ENCODE assay signal across 1 cellular context in genomic region chrX:119809185-119809666, GRCh38.
A peak's percentile ranks its signal among the peaks of the same experiment; 100 is the strongest.
TF ChIP-seq lines count a peak whose summit lies in the region.

No MANE protein-coding gene starts in this region.

TF ChIP-seq in K562, 482 proteins besides CTCF, POLR2A, EP300 and RAD21 (continued from another document and continues in another):
- TF ChIP-seq CLOCK (CRISPR knock-in tag; IDR thresholded peaks at IDR 0.05; ENCODE audit: borderline replicate concordance) (no peak), SOX6 (IDR thresholded peaks at IDR 0.05) (peak; percentile 73), TEAD1 (CRISPR knock-in tag; IDR thresholded peaks at IDR 0.05) (no peak), ELF2 (CRISPR knock-in tag; IDR thresholded peaks at IDR 0.05) (no peak), RAD51 (IDR thresholded peaks at IDR 0.05; ENCODE audit: borderline replicate concordance, low read depth) (peak; percentile 28; the same call in 1 of the 2 replicates), ZNF140 (CRISPR knock-in tag; IDR thresholded peaks at IDR 0.05) (no peak), RBM25 (IDR thresholded peaks at IDR 0.05; ENCODE audit: low read depth, low read length, severe bottlenecking) (no peak), UBTF (IDR thresholded peaks at IDR 0.05; ENCODE audit: borderline replicate concordance in 1 of 2, low read depth in 2 of 2, low read length in 2 of 2) (no peak), SMC3 (conservative IDR thresholded peaks at IDR 0.05; ENCODE audit: insufficient read depth, low read depth, low read length) (no peak), KHSRP (IDR thresholded peaks at IDR 0.05) (no peak), HLTF (IDR thresholded peaks at IDR 0.05) (no peak), SIN3B (IDR thresholded peaks at IDR 0.05; ENCODE audit: low read depth) (no peak), XRCC4 (IDR thresholded peaks at IDR 0.05; ENCODE audit: extremely low read depth, insufficient read depth, insufficient read length) (no peak), ZKSCAN1 (IDR thresholded peaks at IDR 0.05; ENCODE audit: low read depth, low read length) (no peak), ESRRB (CRISPR knock-in tag; IDR thresholded peaks at IDR 0.05; ENCODE audit: borderline replicate concordance) (no peak), FOXA3 (CRISPR knock-in tag; conservative IDR thresholded peaks at IDR 0.05 in 1 of 2, IDR thresholded peaks at IDR 0.05 in 1 of 2) (no peak), HNRNPH1 (optimal IDR thresholded peaks at IDR 0.05; ENCODE audit: low read depth, low read length) (no peak), BACH1 (tag; IDR thresholded peaks at IDR 0.05) (no peak), RNF2 (IDR thresholded peaks at IDR 0.05) (peak; percentile 49; the same call in 1 of the 2 replicates), GABPA (tag; conservative IDR thresholded peaks at IDR 0.05; ENCODE audit: low read depth) (no peak), SP2 (IDR thresholded peaks at IDR 0.05; ENCODE audit: extremely low read depth, low read depth, low read length, poor library complexity, severe bottlenecking) (no peak), ZC3H4 (CRISPR knock-in tag; IDR thresholded peaks at IDR 0.05; ENCODE audit: borderline replicate concordance) (no peak), FOSL1 (tag; conservative IDR thresholded peaks at IDR 0.05) (peak; percentile 98), MCM3 (IDR thresholded peaks at IDR 0.05) (no peak), TEAD4 (IDR thresholded peaks at IDR 0.05; ENCODE audit: low read length) (peak; percentile 90), TEAD4 (CRISPR knock-in tag; IDR thresholded peaks at IDR 0.05; ENCODE audit: borderline replicate concordance) (no peak), DIDO1 (tag; IDR thresholded peaks at IDR 0.05; ENCODE audit: low read depth) (no peak), XRCC3 (IDR thresholded peaks at IDR 0.05) (no peak), HDAC6 (IDR thresholded peaks at IDR 0.05; ENCODE audit: low read depth, low read length) (no peak), MEIS2 (IDR thresholded peaks at IDR 0.05; ENCODE audit: partially characterized antibody) (peak; percentile 85), ZC3H11A (IDR thresholded peaks at IDR 0.05; ENCODE audit: low read depth, low read length) (no peak), CREB3 (tag; conservative IDR thresholded peaks at IDR 0.05; ENCODE audit: low read depth) (no peak), ZNF212 (CRISPR knock-in tag; IDR thresholded peaks at IDR 0.05) (no peak), ZNF23 (CRISPR knock-in tag; IDR thresholded peaks at IDR 0.05) (no peak), PHTF2 (CRISPR knock-in tag; IDR thresholded peaks at IDR 0.05) (no peak), PURB (CRISPR knock-in tag; IDR thresholded peaks at IDR 0.05; ENCODE audit: low read depth) (no peak), SIRT6 (IDR thresholded peaks at IDR 0.05; ENCODE audit: low read depth, low read length) (no peak), TRIM28 (IDR thresholded peaks at IDR 0.05) (no peak), CCNT2 (IDR thresholded peaks at IDR 0.05; ENCODE audit: borderline replicate concordance, extremely low read depth, insufficient read length, low read depth, low read length) (peak; percentile 79), NCOA4 (IDR thresholded peaks at IDR 0.05; ENCODE audit: partially characterized antibody) (no peak), RBM15 (IDR thresholded peaks at IDR 0.05; ENCODE audit: insufficient read depth, low read length) (no peak), BRF1 (IDR thresholded peaks at IDR 0.05; ENCODE audit: borderline replicate concordance, extremely low read depth, insufficient read length) (no peak), ZNF197 (CRISPR knock-in tag; IDR thresholded peaks at IDR 0.05; ENCODE audit: low read depth) (no peak), WHSC1 (IDR thresholded peaks at IDR 0.05; ENCODE audit: low read length) (no peak), ZNF445 (CRISPR knock-in tag; IDR thresholded peaks at IDR 0.05; ENCODE audit: low read depth) (no peak), ZNF444 (CRISPR knock-in tag; IDR thresholded peaks at IDR 0.05) (no peak), ATF1 (CRISPR knock-in tag; IDR thresholded peaks at IDR 0.05) (no peak), ATF1 (tag; IDR thresholded peaks at IDR 0.05) (0 out of 2 replicates have a peak, but pooled peaks have one; percentile 48), RHOXF2B (CRISPR knock-in tag; conservative IDR thresholded peaks at IDR 0.05) (no peak), RBFOX2 (IDR thresholded peaks at IDR 0.05; ENCODE audit: low read depth, low read length) (no peak), RFX5 (IDR thresholded peaks at IDR 0.05; ENCODE audit: low read depth, low read length) (no peak), ARNT (IDR thresholded peaks at IDR 0.05) (peak in 1 of 2 experiments; percentile 87; a peak in 1 of 4 replicates), JUN (IDR thresholded peaks at IDR 0.05; ENCODE audit: borderline replicate concordance, low read depth, low read length) (peak; percentile 82), JUN (CRISPR knock-in tag; IDR thresholded peaks at IDR 0.05; ENCODE audit: borderline replicate concordance) (no peak), THAP12 (CRISPR knock-in tag; IDR thresholded peaks at IDR 0.05) (no peak), BRD4 (IDR thresholded peaks at IDR 0.05) (no peak), SRSF1 (IDR thresholded peaks at IDR 0.05; ENCODE audit: low read depth, low read length) (no peak)
- TF ChIP-seq, protein P1, sequence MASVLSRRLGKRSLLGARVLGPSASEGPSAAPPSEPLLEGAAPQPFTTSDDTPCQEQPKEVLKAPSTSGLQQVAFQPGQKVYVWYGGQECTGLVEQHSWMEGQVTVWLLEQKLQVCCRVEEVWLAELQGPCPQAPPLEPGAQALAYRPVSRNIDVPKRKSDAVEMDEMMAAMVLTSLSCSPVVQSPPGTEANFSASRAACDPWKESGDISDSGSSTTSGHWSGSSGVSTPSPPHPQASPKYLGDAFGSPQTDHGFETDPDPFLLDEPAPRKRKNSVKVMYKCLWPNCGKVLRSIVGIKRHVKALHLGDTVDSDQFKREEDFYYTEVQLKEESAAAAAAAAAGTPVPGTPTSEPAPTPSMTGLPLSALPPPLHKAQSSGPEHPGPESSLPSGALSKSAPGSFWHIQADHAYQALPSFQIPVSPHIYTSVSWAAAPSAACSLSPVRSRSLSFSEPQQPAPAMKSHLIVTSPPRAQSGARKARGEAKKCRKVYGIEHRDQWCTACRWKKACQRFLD (CRISPR knock-in tag; IDR thresholded peaks at IDR 0.05) = no peak
- TF ChIP-seq, protein P2, sequence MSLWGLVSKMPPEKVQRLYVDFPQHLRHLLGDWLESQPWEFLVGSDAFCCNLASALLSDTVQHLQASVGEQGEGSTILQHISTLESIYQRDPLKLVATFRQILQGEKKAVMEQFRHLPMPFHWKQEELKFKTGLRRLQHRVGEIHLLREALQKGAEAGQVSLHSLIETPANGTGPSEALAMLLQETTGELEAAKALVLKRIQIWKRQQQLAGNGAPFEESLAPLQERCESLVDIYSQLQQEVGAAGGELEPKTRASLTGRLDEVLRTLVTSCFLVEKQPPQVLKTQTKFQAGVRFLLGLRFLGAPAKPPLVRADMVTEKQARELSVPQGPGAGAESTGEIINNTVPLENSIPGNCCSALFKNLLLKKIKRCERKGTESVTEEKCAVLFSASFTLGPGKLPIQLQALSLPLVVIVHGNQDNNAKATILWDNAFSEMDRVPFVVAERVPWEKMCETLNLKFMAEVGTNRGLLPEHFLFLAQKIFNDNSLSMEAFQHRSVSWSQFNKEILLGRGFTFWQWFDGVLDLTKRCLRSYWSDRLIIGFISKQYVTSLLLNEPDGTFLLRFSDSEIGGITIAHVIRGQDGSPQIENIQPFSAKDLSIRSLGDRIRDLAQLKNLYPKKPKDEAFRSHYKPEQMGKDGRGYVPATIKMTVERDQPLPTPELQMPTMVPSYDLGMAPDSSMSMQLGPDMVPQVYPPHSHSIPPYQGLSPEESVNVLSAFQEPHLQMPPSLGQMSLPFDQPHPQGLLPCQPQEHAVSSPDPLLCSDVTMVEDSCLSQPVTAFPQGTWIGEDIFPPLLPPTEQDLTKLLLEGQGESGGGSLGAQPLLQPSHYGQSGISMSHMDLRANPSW (CRISPR knock-in tag; IDR thresholded peaks at IDR 0.05) = no peak
- TF ChIP-seq, protein P3, sequence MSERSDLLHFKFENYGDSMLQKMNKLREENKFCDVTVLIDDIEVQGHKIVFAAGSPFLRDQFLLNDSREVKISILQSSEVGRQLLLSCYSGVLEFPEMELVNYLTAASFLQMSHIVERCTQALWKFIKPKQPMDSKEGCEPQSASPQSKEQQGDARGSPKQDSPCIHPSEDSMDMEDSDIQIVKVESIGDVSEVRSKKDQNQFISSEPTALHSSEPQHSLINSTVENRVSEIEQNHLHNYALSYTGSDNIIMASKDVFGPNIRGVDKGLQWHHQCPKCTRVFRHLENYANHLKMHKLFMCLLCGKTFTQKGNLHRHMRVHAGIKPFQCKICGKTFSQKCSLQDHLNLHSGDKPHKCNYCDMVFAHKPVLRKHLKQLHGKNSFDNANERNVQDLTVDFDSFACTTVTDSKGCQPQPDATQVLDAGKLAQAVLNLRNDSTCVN (CRISPR knock-in tag; IDR thresholded peaks at IDR 0.05) = no peak
- TF ChIP-seq, protein P4, sequence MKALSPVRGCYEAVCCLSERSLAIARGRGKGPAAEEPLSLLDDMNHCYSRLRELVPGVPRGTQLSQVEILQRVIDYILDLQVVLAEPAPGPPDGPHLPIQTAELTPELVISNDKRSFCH (CRISPR knock-in tag; IDR thresholded peaks at IDR 0.05) = no peak
- TF ChIP-seq, protein P4 (tag; IDR thresholded peaks at IDR 0.05) = no peak
- TF ChIP-seq, protein P5, sequence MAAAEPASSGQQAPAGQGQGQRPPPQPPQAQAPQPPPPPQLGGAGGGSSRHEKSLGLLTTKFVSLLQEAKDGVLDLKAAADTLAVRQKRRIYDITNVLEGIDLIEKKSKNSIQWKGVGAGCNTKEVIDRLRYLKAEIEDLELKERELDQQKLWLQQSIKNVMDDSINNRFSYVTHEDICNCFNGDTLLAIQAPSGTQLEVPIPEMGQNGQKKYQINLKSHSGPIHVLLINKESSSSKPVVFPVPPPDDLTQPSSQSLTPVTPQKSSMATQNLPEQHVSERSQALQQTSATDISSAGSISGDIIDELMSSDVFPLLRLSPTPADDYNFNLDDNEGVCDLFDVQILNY (CRISPR knock-in tag; IDR thresholded peaks at IDR 0.05) = no peak
- TF ChIP-seq, protein P6, sequence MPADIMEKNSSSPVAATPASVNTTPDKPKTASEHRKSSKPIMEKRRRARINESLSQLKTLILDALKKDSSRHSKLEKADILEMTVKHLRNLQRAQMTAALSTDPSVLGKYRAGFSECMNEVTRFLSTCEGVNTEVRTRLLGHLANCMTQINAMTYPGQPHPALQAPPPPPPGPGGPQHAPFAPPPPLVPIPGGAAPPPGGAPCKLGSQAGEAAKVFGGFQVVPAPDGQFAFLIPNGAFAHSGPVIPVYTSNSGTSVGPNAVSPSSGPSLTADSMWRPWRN (IDR thresholded peaks at IDR 0.05; ENCODE audit: low read depth) = peak; percentile 68; the same call in 1 of the 2 replicates
